Comparison of ENCODE assay signal across 8 cellular contexts in genomic region chr18:50879302-50880107, GRCh38. TPM values are rescaled to one million over a fixed set of nuclear protein-coding genes. Genes with fewer than 3 reads are reported as not detected.
DNase-seq lines count a peak whose midpoint lies in the region; ATAC-seq and TF ChIP-seq lines count a peak whose summit lies in the region.

No MANE protein-coding gene starts in this region.

- peak; percentile 15 for ATAC-seq in GM19023 (IDR thresholded peaks at IDR 0.05; ENCODE audit: unreplicated experiment)
- ATAC-seq in HG03196 (IDR thresholded peaks at IDR 0.05; ENCODE audit: unreplicated experiment), result peak; percentile 25
- ATAC-seq in right cardiac atrium, result peak; percentile 11 to 54

- no TSS peak for BruUV-seq in PC-9 (replicated peaks; lab: Mats Ljungman, UMichigan)

- H3K4me2 ChIP-seq in PC-9, result peak overlapping the region; percentile 97

- no peak for DNase-seq in BJ (ENCODE audit: low read depth)
- DNase-seq in PC-9, result peak in 1 of 2 experiments; percentile 37
- peak in 2 of 3 donors; percentile 46 to 76 for DNase-seq in right cardiac atrium
- peak; percentile 28 for DNase-seq in renal cortical epithelial cell (ENCODE audit: low read depth)
- no peak for DNase-seq in SHP77 (lab: John Stamatoyannopoulos, UW)

- POLR2A ChIA-PET in BJ (lab: Charles Lee) (interaction anchor here (0.6 to 0.7 kb wide), 3 partner anchors 9 to 543 kb away, joined by 3 to 6 read pairs (median 3); no protein-coding TSS in a partner anchor), PC-9 (lab: Charles Lee; ENCODE audit: unreplicated experiment) (interaction anchor here (0.6 to 0.9 kb wide), 4 partner anchors 11 to 1030 kb away, joined by 3 to 6 read pairs (median 4); partner anchors contain the start of gene SMAD4)

- WGBS in right cardiac atrium, result under 1% methylated on average over 61 of the region's 61 CpGs

- intact Hi-C loops in PC-9 (cut with micrococcal nuclease; ENCODE audit: unreplicated experiment), result loop anchor here (5.0 kb wide), 2 partner anchors 42 to 153 kb away; partner anchors contain the start of gene SMAD4
- intact Hi-C loops in right cardiac atrium (cut with DNase I), result no loop called here

- H3K36me3 ChIP-seq in BJ (ENCODE audit: control insufficient read depth, insufficient read depth, low read length) (no peaks in the 10 kb centered on the region), PC-9 (ENCODE audit: low read depth) (no peaks in the 10 kb centered on the region)

- H3F3A ChIP-seq in PC-9 (ENCODE audit: insufficient read depth, low read depth), result peaks cover 18% of the 10 kb centered on the region

- H3K27ac ChIP-seq in PC-9 (0 out of 2 replicates have a peak overlapping the region, but pooled peaks have one; percentile 35), angular gyrus (ENCODE audit: low read depth, low read length) (peak overlapping the region; percentile 62), right cardiac atrium (ENCODE audit: low read length) (peak overlapping the region; percentile 65)

- TF ChIP-seq CTCF in BJ (IDR thresholded peaks at IDR 0.05; ENCODE audit: insufficient read depth, low read depth, low read length) (no peak), PC-9 (conservative IDR thresholded peaks at IDR 0.05) (no peak)

- H3K9me3 ChIP-seq in PC-9 (ENCODE audit: insufficient read depth, low read depth), result no peaks in the 10 kb centered on the region
- H3K9me3 ChIP-seq in right cardiac atrium (ENCODE audit: control insufficient read depth, low read length), result no peaks in the 10 kb centered on the region

- no peaks in the 10 kb centered on the region for H3K27me3 ChIP-seq in BJ (ENCODE audit: control insufficient read depth, insufficient read depth, low read length)
- H3K27me3 ChIP-seq in PC-9 (ENCODE audit: insufficient read depth, low read depth), result no peaks in the 10 kb centered on the region
- H3K27me3 ChIP-seq in right cardiac atrium (ENCODE audit: control insufficient read depth, insufficient read depth), result no peaks in the 10 kb centered on the region

- H3K4me3 ChIP-seq in BJ (ENCODE audit: low read depth, low read length), result peak overlapping the region; percentile 73
- peak overlapping the region; percentile 73 for H3K4me3 ChIP-seq in PC-9
- peak overlapping the region; percentile 88 for H3K4me3 ChIP-seq in right cardiac atrium (ENCODE audit: low read length)

- peaks cover 43% of the 10 kb centered on the region for H3K79me2 ChIP-seq in PC-9 (ENCODE audit: low read depth)

- H3K9me2 ChIP-seq in PC-9 (ENCODE audit: insufficient read depth), result no peaks in the 10 kb centered on the region

- no peaks in the 10 kb centered on the region for H4K20me1 ChIP-seq in PC-9 (ENCODE audit: insufficient read depth)

- H3K4me1 ChIP-seq in PC-9 (replicated peaks; ENCODE audit: insufficient read depth), result peaks cover 31% of the 10 kb centered on the region
- peaks cover 3% of the 10 kb centered on the region for H3K4me1 ChIP-seq in right cardiac atrium (ENCODE audit: control insufficient read depth, insufficient read depth, low read length)

- CTCF ChIA-PET in BJ (lab: Yijun Ruan, JAX), result interaction anchor here (1.2 kb wide), 1 partner anchor 172 kb away, joined by 5 read pairs; no protein-coding TSS in a partner anchor
- CTCF ChIA-PET in PC-9 (lab: Charles Lee), result no interaction called here

- H2AFZ ChIP-seq in PC-9, result peak overlapping the region; percentile 84

RNA-seq across cellular contexts. Expression of gene ME2, which starts 0.6 kb away (rescaled TPM):
- 21.9 and 44.5 TPM in 2 replicates for polyA plus RNA-seq in BJ (2011; rRNA removed)
- 12.0 and 13.0 TPM in 2 replicates for polyA minus RNA-seq in BJ (2011; rRNA and poly(A)+ RNA removed)
- 24.6 and 27.9 TPM in 2 replicates for total RNA-seq in PC-9 (2021)
- 100 to 1,000 TPM in 3 of 4 donors, 10 to 100 TPM in 1; 91.0 to 126 (median 118) TPM for total RNA-seq in right cardiac atrium
- polyA plus RNA-seq in right cardiac atrium, result 94.7 TPM
- total RNA-seq in renal cortical epithelial cell, result 72.3 and 77.1 TPM in 2 replicates

RNA-seq across cellular contexts. Expression of gene MRO, which starts 59.7 kb away (rescaled TPM):
- polyA plus RNA-seq in BJ (2011; rRNA removed) (not detected in 2 replicates), right cardiac atrium (5.8 TPM)
- not detected in 2 replicates for polyA minus RNA-seq in BJ (2011; rRNA and poly(A)+ RNA removed)
- total RNA-seq in PC-9 (2021) (not detected in 2 replicates), right cardiac atrium (1 to 10 TPM; 5.2 to 8.7 (median 7.9) TPM), renal cortical epithelial cell (0.30 TPM in 1 of 2 replicates, not detected in the other)

Comparison
In these comparisons a context has a peak if more than half of its experiments do, and no peak if none do; other contexts are left out.
1. DNase-seq: peak in right cardiac atrium (2 of 3) and renal cortical epithelial cell (single experiment); none in BJ (single experiment) and SHP77 (0 of 2).
2. Peak in every context shown above with its lines, with median percentiles within 50 percentile points of each other: H3K4me3 ChIP-seq, ATAC-seq and H3K27ac ChIP-seq.